23 cellular contexts compared by ENCODE assay signal in genomic region chr7:100425347-100425746, GRCh38.
"Had no signal": no experiment of that assay in that cellular context is flagged by ENCODE, and none has a peak within 500 bp of the region (broad histone marks: within the 10 kb centered on the region; RNA-seq: fewer than 3 reads in every experiment).

No MANE protein-coding gene starts in this region.

- H3K9me3 ChIP-seq: MG63, SJSA1, SK-N-SH had no signal

- DNase-seq: Karpas-422, KG1, MG63, NCI-H1092, NCI-H1105 treated with DMSO at 0.1 percent for 48 hours, NCI-H1417 treated with DMSO at 0.1 percent for 48 hours, NCI-H187, NCI-H2029, NCI-H2081 treated with DMSO at 0.1 percent for 48 hours, NCI-H2171, NCI-H226, NCI-H446, NCI-H510A, NCI-H524 treated with DMSO at 0.1 percent for 48 hours, NCI-H69, NCI-H774, Right ventricle myocardium superior, RPMI8226, SIG-M5, SK-N-SH, SW 1271 had no signal

- FAIRE-seq: RCC 7860 had no signal

- H3K4me3 ChIP-seq: MG63, SJSA1 had no signal

- H3K9ac ChIP-seq: SK-N-SH had no signal

- H3K4me2 ChIP-seq: SK-N-SH had no signal

- H3K27ac ChIP-seq: SJSA1 had no signal

- H3K27me3 ChIP-seq: MG63, SJSA1 had no signal
